ENCODE assay signal across 10 cellular contexts in the genomic region with DNA sequence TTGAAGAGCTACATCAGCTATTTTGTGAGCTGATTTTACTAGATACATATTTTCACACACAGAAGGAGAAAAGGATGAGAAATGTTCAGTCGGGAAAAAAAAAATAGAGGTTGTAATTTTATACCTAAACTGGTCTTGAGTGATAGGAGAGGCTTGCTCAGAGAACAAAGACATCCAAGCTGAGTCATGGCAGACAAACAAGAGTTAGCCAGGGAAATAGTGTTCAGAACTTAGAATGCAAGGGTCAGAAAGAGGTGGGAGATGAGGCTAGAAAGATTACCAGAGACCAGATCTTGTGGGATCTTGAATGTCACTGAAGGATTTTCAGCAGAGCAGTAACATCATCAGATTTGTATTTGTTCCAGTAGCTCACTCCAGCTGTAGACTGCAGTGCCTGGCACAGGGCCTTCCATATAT.
DNase-seq lines count a peak whose midpoint lies in the region; ATAC-seq and TF ChIP-seq lines count a peak whose summit lies in the region.
"Had no signal": no experiment of that assay in that cellular context is flagged by ENCODE, and none has a peak within 500 bp of the region (broad histone marks: within the 10 kb centered on the region; RNA-seq: fewer than 3 reads in every experiment).

No MANE protein-coding gene starts in this region.

- no peaks in the 10 kb centered on the region for H3K27me3 Mint-ChIP-seq in progenitor cell of endocrine pancreas
- H3K27me3 Mint-ChIP-seq in activated CD4-positive, alpha-beta T cell treated with anti-CD3 and anti-CD28 coated beads, Interleukin-2, amount 10 ng/mL, durations not matched to agents 7 days and 5 days: no peaks in the 10 kb centered on the region
- H3K27me3 Mint-ChIP-seq in stimulated activated naive CD8-positive, alpha-beta T cell treated with anti-CD3 and anti-CD28 coated beads, Interleukin-15, amount 100 ng/mL, for 72 hours: no peaks in the 10 kb centered on the region

- peak overlapping the region; percentile 83 for H3K27ac Mint-ChIP-seq in progenitor cell of endocrine pancreas
- no peak overlapping the region for H3K27ac Mint-ChIP-seq in activated CD4-positive, alpha-beta T cell treated with anti-CD3 and anti-CD28 coated beads, Interleukin-2, amount 10 ng/mL, durations not matched to agents 7 days and 5 days
- peak overlapping the region in 1 of 2 donors; percentile 20 for H3K27ac Mint-ChIP-seq in stimulated activated naive CD8-positive, alpha-beta T cell treated with anti-CD3 and anti-CD28 coated beads, Interleukin-15, amount 100 ng/mL, for 72 hours

- H3K9me3 Mint-ChIP-seq in progenitor cell of endocrine pancreas (ENCODE audit: low read depth): no peaks in the 10 kb centered on the region
- no peaks in the 10 kb centered on the region for H3K9me3 Mint-ChIP-seq in activated CD4-positive, alpha-beta T cell treated with anti-CD3 and anti-CD28 coated beads, Interleukin-2, amount 10 ng/mL, durations not matched to agents 7 days and 5 days
- H3K9me3 Mint-ChIP-seq in stimulated activated naive CD8-positive, alpha-beta T cell treated with anti-CD3 and anti-CD28 coated beads, Interleukin-15, amount 100 ng/mL, for 72 hours: no peaks in the 10 kb centered on the region

- H3K36me3 Mint-ChIP-seq in progenitor cell of endocrine pancreas (ENCODE audit: insufficient read depth): peaks cover 8% of the 10 kb centered on the region
- peaks cover 21% of the 10 kb centered on the region for H3K36me3 Mint-ChIP-seq in activated CD4-positive, alpha-beta T cell treated with anti-CD3 and anti-CD28 coated beads, Interleukin-2, amount 10 ng/mL, durations not matched to agents 7 days and 5 days (ENCODE audit: low read depth)

- CTCF ChIA-PET in RWPE1 (lab: Yijun Ruan, JAX): interaction anchor here (1.1 kb wide), 1 partner anchor 110 kb away, joined by 4 read pairs; no protein-coding TSS in a partner anchor
- CTCF ChIA-PET in activated CD4-positive, alpha-beta T cell treated with anti-CD3 and anti-CD28 coated beads, Interleukin-2, amount 10 ng/mL, durations not matched to agents 7 days and 5 days (lab: Charles Lee): interaction anchor here (0.5 to 3.9 kb wide), 3 partner anchors 121 to 610 kb away, joined by 3 to 18 read pairs (median 5); partner anchors contain the start of gene DIP2B

- no peak overlapping the region for H3K4me3 Mint-ChIP-seq in progenitor cell of endocrine pancreas (ENCODE audit: low read depth)
- no peak overlapping the region for H3K4me3 Mint-ChIP-seq in activated CD4-positive, alpha-beta T cell treated with anti-CD3 and anti-CD28 coated beads, Interleukin-2, amount 10 ng/mL, durations not matched to agents 7 days and 5 days
- H3K4me3 Mint-ChIP-seq in stimulated activated naive CD8-positive, alpha-beta T cell treated with anti-CD3 and anti-CD28 coated beads, Interleukin-15, amount 100 ng/mL, for 72 hours: no peak overlapping the region

- no peak overlapping the region; the same call in 1 of the 2 replicates for H3K27ac ChIP-seq in RWPE1

- peak; percentile 47 for ATAC-seq in esophagus mucosa
- ATAC-seq in stimulated activated naive CD8-positive, alpha-beta T cell treated with anti-CD3 and anti-CD28 coated beads, Interleukin-15, amount 100 ng/mL, for 72 hours: no peak

- H3K4me1 Mint-ChIP-seq in progenitor cell of endocrine pancreas (ENCODE audit: low read depth): peaks cover 11% of the 10 kb centered on the region
- peaks cover 36% of the 10 kb centered on the region for H3K4me1 Mint-ChIP-seq in activated CD4-positive, alpha-beta T cell treated with anti-CD3 and anti-CD28 coated beads, Interleukin-2, amount 10 ng/mL, durations not matched to agents 7 days and 5 days
- H3K4me1 Mint-ChIP-seq in stimulated activated naive CD8-positive, alpha-beta T cell treated with anti-CD3 and anti-CD28 coated beads, Interleukin-15, amount 100 ng/mL, for 72 hours: peaks cover 38% of the 10 kb centered on the region

- POLR2A ChIA-PET in RWPE1 (lab: Yijun Ruan, JAX; ENCODE audit: low non-redundant PET): no interaction called here
- POLR2A ChIA-PET in activated CD4-positive, alpha-beta T cell treated with anti-CD3 and anti-CD28 coated beads, Interleukin-2, amount 10 ng/mL, durations not matched to agents 7 days and 5 days (lab: Charles Lee): no interaction called here

- peak; percentile 11 for DNase-seq in EL
- DNase-seq in RWPE1 (ENCODE audit: low spot score): peak; percentile 67
- DNase-seq in progenitor cell of endocrine pancreas (ENCODE audit: low spot score, unreplicated experiment): no peak
- no peak for DNase-seq in activated CD4-positive, alpha-beta T cell treated with anti-CD3 and anti-CD28 coated beads for 48 hours
- no peak for DNase-seq in activated CD4-positive, alpha-beta T cell treated with anti-CD3 and anti-CD28 coated beads, Interleukin-2, amount 10 ng/mL, durations not matched to agents 7 days and 5 days
- no peak for DNase-seq in activated CD4-positive, alpha-beta T cell treated with anti-CD3 and anti-CD28 coated beads, Interleukin-2, amount 50 U/mL, for 1 hour
- no peak for DNase-seq in stimulated activated naive CD8-positive, alpha-beta T cell treated with anti-CD3 and anti-CD28 coated beads, Interleukin-15, amount 100 ng/mL, for 72 hours
- DNase-seq: activated naive CD4-positive, alpha-beta T cell treated with Interleukin-2 at 50 U/mL for 16 hours; small intestine had no signal

- TF ChIP-seq CTCF in RWPE1 (conservative IDR thresholded peaks at IDR 0.05; ENCODE audit: low read depth) (no peak), progenitor cell of endocrine pancreas (IDR thresholded peaks at IDR 0.05; ENCODE audit: unreplicated experiment) (no peak)

Comparison
In these comparisons a context has a peak if more than half of its experiments do, and no peak if none do; other contexts are left out.
1. DNase-seq: peak in EL (single experiment) and RWPE1 (single experiment); none in progenitor cell of endocrine pancreas (single experiment), activated CD4-positive, alpha-beta T cell treated with anti-CD3 and anti-CD28 coated beads for 48 hours (single experiment), activated CD4-positive, alpha-beta T cell treated with anti-CD3 and anti-CD28 coated beads, Interleukin-2, amount 10 ng/mL, durations not matched to agents 7 days and 5 days (single experiment), activated CD4-positive, alpha-beta T cell treated with anti-CD3 and anti-CD28 coated beads, Interleukin-2, amount 50 U/mL, for 1 hour (single experiment) and stimulated activated naive CD8-positive, alpha-beta T cell treated with anti-CD3 and anti-CD28 coated beads, Interleukin-15, amount 100 ng/mL, for 72 hours (0 of 2).